In genomic region chr18:14178691-14179196, GRCh38 we compare ENCODE assay signal across 8 cellular contexts. TPM values are rescaled to one million over a fixed set of nuclear protein-coding genes. Genes with fewer than 3 reads are reported as not detected.
DNase-seq lines count a peak whose midpoint lies in the region; ATAC-seq and TF ChIP-seq lines count a peak whose summit lies in the region.
"Not testable (repeated sequence)": the region's sequence is repeated elsewhere in the genome, so short reads cannot be mapped to it uniquely, and the experiment has no call there.

No MANE protein-coding gene starts in this region.

- not testable (repeated sequence) for H3K4me1 ChIP-seq in OCI-LY3 (ENCODE audit: low read length); mucosa of descending colon (ENCODE audit: low read depth)

- H3K4me2 ChIP-seq in OCI-LY3 (ENCODE audit: low read length) = peak overlapping the region; percentile 87

- H3K27me3 ChIP-seq in OCI-LY3 (ENCODE audit: low read depth, low read length) = not testable (repeated sequence)

- not testable (repeated sequence) for TF ChIP-seq POLR2A in erythroblast (IDR thresholded peaks at IDR 0.05; ENCODE audit: low read length)

- H3K4me3 ChIP-seq in OCI-LY3 (ENCODE audit: low read length) (peak overlapping the region; percentile 92), mucosa of descending colon (peak overlapping the region; percentile 11)

- DNase-seq in Caki2 (ENCODE audit: low read depth) (peak; percentile 93), activated T-cell treated with anti-CD3 and anti-CD28 coated beads for 4 hours (peak; percentile 57), erythroblast (lab: John Stamatoyannopoulos, UW) (peak; percentile 65 to 70), mucosa of descending colon (peak; percentile 81 to 92 (median 92))
- peak; percentile 73 for DNase-seq in stimulated activated CD8-positive, alpha-beta memory T cell treated with anti-CD3 and anti-CD28 coated beads, Interleukin-4, amount 100 ng/mL, for 24 hours (ENCODE audit: low read depth)

- not testable (repeated sequence) for H3K9me3 ChIP-seq in OCI-LY3 (ENCODE audit: insufficient read depth, low read length); mucosa of descending colon

- peak overlapping the region; percentile 70; the same call in 1 of the 2 replicates for H2AFZ ChIP-seq in OCI-LY3 (ENCODE audit: low read depth, low read length)

- H3K79me2 ChIP-seq in OCI-LY3 (ENCODE audit: low read length) = not testable (repeated sequence)

- not testable (repeated sequence) for H3K36me3 ChIP-seq in OCI-LY3 (replicated peaks; ENCODE audit: low read depth, low read length); mucosa of descending colon (ENCODE audit: low read depth)

- in situ Hi-C loops in Caki2 (cut with HindIII; ENCODE audit: low pct_unique_long_range_greater_than_20kb, low sequenced_read_pairs) = not testable (repeated sequence)

- intact Hi-C loops in mucosa of descending colon (cut with DNase I, micrococcal nuclease) = not testable (repeated sequence)

- TF ChIP-seq CTCF in OCI-LY3 (IDR thresholded peaks at IDR 0.05; ENCODE audit: low read depth, low read length) (peak; percentile 68), mucosa of descending colon (IDR thresholded peaks at IDR 0.05) (peak; percentile 41)

- peak overlapping the region; percentile 75 for H3K9ac ChIP-seq in OCI-LY3 (ENCODE audit: low read length)

- ATAC-seq in GM19468 (IDR thresholded peaks at IDR 0.05; ENCODE audit: extremely low read depth, unreplicated experiment) (peak; percentile 74), HG03558 (IDR thresholded peaks at IDR 0.05; ENCODE audit: extremely low read depth, unreplicated experiment) (peak; percentile 86), mucosa of descending colon (peak; percentile 98)

- not testable (repeated sequence) for H4K20me1 ChIP-seq in OCI-LY3 (ENCODE audit: insufficient read depth, low read length)

- H3K27ac ChIP-seq in OCI-LY3 (ENCODE audit: low read length) = not testable (repeated sequence)

RNA-seq across cellular contexts. Expression of gene ZNF519, which starts 46.5 kb away (rescaled TPM):
- 3.4 and 8.0 TPM in 2 replicates for total RNA-seq in Caki2 (2014; rRNA removed; shearing (Covaris generic); ENCODE audit: low replicate concordance)
- 10 to 100 TPM in 1 of 3 donors, 1 to 10 TPM in 2; 7.3 to 12.8 (median 7.4) TPM for total RNA-seq in mucosa of descending colon
